Comparison of ENCODE assay signal across 21 cellular contexts in genomic region chr1:116457944-116458343, GRCh38.
DNase-seq lines count a peak whose midpoint lies in the region; ATAC-seq and TF ChIP-seq lines count a peak whose summit lies in the region.
"Had no signal": no experiment of that assay in that cellular context is flagged by ENCODE, and none has a peak within 500 bp of the region (broad histone marks: within the 10 kb centered on the region; RNA-seq: fewer than 3 reads in every experiment).

No MANE protein-coding gene starts in this region.

- H3K14ac ChIP-seq in neuronal stem cell (ENCODE audit: low read length) = no peak overlapping the region

- peaks cover 0 to 2% of the 10 kb centered on the region in 2 donors for H3K9me3 ChIP-seq in neuronal stem cell (replicated peaks in 1 of 2; ENCODE audit: control insufficient read depth in 2 of 2, insufficient read depth in 1 of 2, low read depth in 1 of 2, low read length in 2 of 2)
- H3K9me3 ChIP-seq: gastroesophageal sphincter, Peyer's patch had no signal

- no peak overlapping the region for H4K8ac ChIP-seq in neuronal stem cell (ENCODE audit: low read depth, low read length)

- no peak overlapping the region for H3K23ac ChIP-seq in neuronal stem cell (ENCODE audit: low read depth, low read length, poor library complexity)

- no peak for TF ChIP-seq CTCF in brain (conservative IDR thresholded peaks at IDR 0.05)

- H3K4me3 Mint-ChIP-seq in brain = no peak overlapping the region
- H3K4me3 Mint-ChIP-seq: activated naive CD8-positive, alpha-beta T cell treated with anti-CD3 and anti-CD28 coated beads for 36 hours; HFFc6 had no signal

- peak overlapping the region; percentile 9 for H3K18ac ChIP-seq in neuronal stem cell (ENCODE audit: low read length)

- no peak overlapping the region for H2BK120ac ChIP-seq in neuronal stem cell (ENCODE audit: low read depth, low read length)

- no peak overlapping the region for H3K9ac ChIP-seq in neuronal stem cell (ENCODE audit: low read depth, low read length, poor library complexity)
- H3K9ac ChIP-seq: KMS-11 had no signal

- no peak overlapping the region for H3K4me2 ChIP-seq in neuronal stem cell (ENCODE audit: insufficient read depth, low read length, poor library complexity, severe bottlenecking)
- H3K4me2 ChIP-seq: KMS-11 had no signal

- H3K9me3 Mint-ChIP-seq in brain = no peaks in the 10 kb centered on the region
- H3K9me3 Mint-ChIP-seq: activated naive CD8-positive, alpha-beta T cell treated with anti-CD3 and anti-CD28 coated beads for 36 hours; HFFc6 had no signal

- H3K27ac ChIP-seq in neuronal stem cell (replicated peaks; ENCODE audit: low read length) = no peak overlapping the region
- H3K27ac ChIP-seq: gastroesophageal sphincter, KMS-11, Peyer's patch had no signal

- H3K36me3 ChIP-seq in neuronal stem cell (replicated peaks in 1 of 2; ENCODE audit: control insufficient read depth in 2 of 2, insufficient read depth in 2 of 2, low read length in 2 of 2) = no peaks in the 10 kb centered on the region
- H3K36me3 ChIP-seq: gastroesophageal sphincter, Peyer's patch had no signal

- DNase-seq in NCI-H187 (lab: John Stamatoyannopoulos, UW) = peak; percentile 21 to 41
- no peak for DNase-seq in NCI-H187 treated with DMSO at 0.1 percent for 48 hours (lab: John Stamatoyannopoulos, UW)
- DNase-seq in NCI-H2171 (lab: John Stamatoyannopoulos, UW) = peak; percentile 70
- DNase-seq in neuronal stem cell (ENCODE audit: low spot score) = no peak
- no peak for DNase-seq in NCI-H1694 (lab: John Stamatoyannopoulos, UW)
- DNase-seq: activated CD4-positive, alpha-beta T cell treated with anti-CD3 and anti-CD28 coated beads, Interleukin-2, amount 50 U/mL, for 1 hour; activated CD8-positive, alpha-beta memory T cell treated with anti-CD3 and anti-CD28 coated beads, Interleukin-2, amount 50 U/mL, for 48 hours; activated naive CD8-positive, alpha-beta T cell treated with anti-CD3 and anti-CD28 coated beads for 36 hours; DMS79 treated with DMSO at 0.1 percent for 48 hours; effector memory CD4-positive, alpha-beta T cell; HFFc6; mammary epithelial cell; NCI-H2029; Peyer's patch; retina had no signal

- no peak overlapping the region for H4K91ac ChIP-seq in neuronal stem cell (ENCODE audit: low read depth, low read length, poor library complexity)

- no CpG with 5 or more reads among the region's 6 CpGs for WGBS in neuronal stem cell (ENCODE audit: extremely low coverage in 2 of 2, insufficient read length in 2 of 2, insufficient replicate concordance in 1 of 2), 2 donors

- no peaks in the 10 kb centered on the region for H3K27me3 Mint-ChIP-seq in brain
- H3K27me3 Mint-ChIP-seq: activated naive CD8-positive, alpha-beta T cell treated with anti-CD3 and anti-CD28 coated beads for 36 hours had no signal

- H3K4ac ChIP-seq in neuronal stem cell (ENCODE audit: low read length) = no peak overlapping the region

- H2AK5ac ChIP-seq in neuronal stem cell (ENCODE audit: low read depth, low read length) = no peak overlapping the region

- H2BK15ac ChIP-seq in neuronal stem cell (ENCODE audit: low read length) = no peak overlapping the region

- no peak overlapping the region for H2BK5ac ChIP-seq in neuronal stem cell (ENCODE audit: low read length)

- H2BK12ac ChIP-seq in neuronal stem cell (ENCODE audit: low read length) = no peak overlapping the region

- H3K36me3 Mint-ChIP-seq in brain = no peaks in the 10 kb centered on the region
- H3K36me3 Mint-ChIP-seq: activated naive CD8-positive, alpha-beta T cell treated with anti-CD3 and anti-CD28 coated beads for 36 hours had no signal

- peaks cover 5 to 18% of the 10 kb centered on the region in 2 donors for H3K4me1 ChIP-seq in neuronal stem cell (ENCODE audit: control insufficient read depth in 2 of 2, insufficient read depth in 1 of 2, low read depth in 1 of 2, low read length in 2 of 2)
- H3K4me1 ChIP-seq: gastroesophageal sphincter had no signal

- no peak overlapping the region for H3K4me3 ChIP-seq in neuronal stem cell (ENCODE audit: low read length in 2 of 2)
- H3K4me3 ChIP-seq: gastroesophageal sphincter, Peyer's patch had no signal

- H3K4me1 Mint-ChIP-seq in brain = peaks cover 31% of the 10 kb centered on the region
- H3K4me1 Mint-ChIP-seq: activated naive CD8-positive, alpha-beta T cell treated with anti-CD3 and anti-CD28 coated beads for 36 hours had no signal

- no peak overlapping the region for H2AFZ ChIP-seq in neuronal stem cell (ENCODE audit: low read length)

- ATAC-seq in HG02870 (IDR thresholded peaks at IDR 0.05; ENCODE audit: unreplicated experiment) = no peak
- no peak for ATAC-seq in GM21423 (IDR thresholded peaks at IDR 0.05; ENCODE audit: unreplicated experiment)
- ATAC-seq: esophagus mucosa, gastroesophageal sphincter had no signal

- peak overlapping the region in 3 of 5 experiments; percentile 14 to 90 (median 84) for H3K27ac Mint-ChIP-seq in brain
- H3K27ac Mint-ChIP-seq: activated naive CD8-positive, alpha-beta T cell treated with anti-CD3 and anti-CD28 coated beads for 36 hours; HFFc6 had no signal

- peaks cover 0 to 22% (median 2%) of the 10 kb centered on the region in 3 experiments for H3K27me3 ChIP-seq in neuronal stem cell (ENCODE audit: control insufficient read depth in 3 of 3, insufficient read depth in 3 of 3, low read depth in 1 of 3, low read length in 3 of 3)
- H3K27me3 ChIP-seq: gastroesophageal sphincter, Peyer's patch had no signal

- no peaks in the 10 kb centered on the region for H3K79me1 ChIP-seq in neuronal stem cell (ENCODE audit: low read depth, low read length)

Comparison
In these comparisons a context has a peak if more than half of its experiments do, and no peak if none do; other contexts are left out.
1. DNase-seq: peak in NCI-H187 (2 of 2) and NCI-H2171 (single experiment); none in NCI-H187 treated with DMSO at 0.1 percent for 48 hours (single experiment), neuronal stem cell (single experiment) and NCI-H1694 (single experiment).